14 cellular contexts compared by ENCODE assay signal in genomic region chr9:113479150-113479761, GRCh38. TPM values are rescaled to one million over a fixed set of nuclear protein-coding genes. Genes with fewer than 3 reads are reported as not detected.
A peak's percentile ranks its signal among the peaks of the same experiment; 100 is the strongest.
DNase-seq lines count a peak whose midpoint lies in the region; ATAC-seq and TF ChIP-seq lines count a peak whose summit lies in the region.
"Had no signal": no experiment of that assay in that cellular context is flagged by ENCODE, and none has a peak within 500 bp of the region (broad histone marks: within the 10 kb centered on the region; RNA-seq: fewer than 3 reads in every experiment).

No MANE protein-coding gene starts in this region.

- no peaks in the 10 kb centered on the region for H3K27me3 Mint-ChIP-seq in CD4-positive, CD25-positive, alpha-beta regulatory T cell
- H3K27me3 Mint-ChIP-seq in activated CD8-positive, alpha-beta T cell treated with anti-CD3 and anti-CD28 coated beads for 36 hours: no peaks in the 10 kb centered on the region
- no peaks in the 10 kb centered on the region for H3K27me3 Mint-ChIP-seq in naive thymus-derived CD8-positive, alpha-beta T cell
- H3K27me3 Mint-ChIP-seq in type B pancreatic cell: no peaks in the 10 kb centered on the region

- peak in 1 of 3 donors; percentile 30 for DNase-seq in CD4-positive, CD25-positive, alpha-beta regulatory T cell
- DNase-seq in ELF-1 (ENCODE audit: low read depth, low spot score) (peak; percentile 77), type B pancreatic cell (ENCODE audit: extremely low spot score, unreplicated experiment) (no peak)
- DNase-seq in activated CD8-positive, alpha-beta T cell treated with anti-CD3 and anti-CD28 coated beads for 36 hours: peak; percentile 74
- DNase-seq in naive thymus-derived CD8-positive, alpha-beta T cell: peak in 8 of 10 donors; percentile 3 to 41 (median 24)
- DNase-seq: anterior cingulate cortex, BE2C, NCI-H2227 treated with DMSO at 0.1 percent for 48 hours, ovary, substantia nigra, SW 1271 had no signal

- ATAC-seq in CD4-positive, CD25-positive, alpha-beta regulatory T cell (ENCODE audit: low read depth in 2 of 2): no peak
- ATAC-seq in activated CD8-positive, alpha-beta T cell treated with anti-CD3 and anti-CD28 coated beads for 36 hours: peak; percentile 88
- ATAC-seq in naive thymus-derived CD8-positive, alpha-beta T cell: peak; percentile 65 to 76
- no peak for ATAC-seq in HG03442 (IDR thresholded peaks at IDR 0.05; ENCODE audit: unreplicated experiment)
- ATAC-seq in GM21529 (IDR thresholded peaks at IDR 0.05; ENCODE audit: unreplicated experiment): no peak
- no peak for ATAC-seq in GM21360 (IDR thresholded peaks at IDR 0.05; ENCODE audit: unreplicated experiment)

- H3K4me1 Mint-ChIP-seq in CD4-positive, CD25-positive, alpha-beta regulatory T cell: peaks cover 0 to 13% (median 6%) of the 10 kb centered on the region in 4 donors
- peaks cover 15% of the 10 kb centered on the region for H3K4me1 Mint-ChIP-seq in activated CD8-positive, alpha-beta T cell treated with anti-CD3 and anti-CD28 coated beads for 36 hours (ENCODE audit: low read depth)
- H3K4me1 Mint-ChIP-seq in naive thymus-derived CD8-positive, alpha-beta T cell: peaks cover 8 to 35% (median 25%) of the 10 kb centered on the region in 4 donors
- peaks cover 10% of the 10 kb centered on the region for H3K4me1 Mint-ChIP-seq in type B pancreatic cell (ENCODE audit: unreplicated experiment)

- POLR2A ChIA-PET in activated CD8-positive, alpha-beta T cell treated with anti-CD3 and anti-CD28 coated beads for 36 hours (lab: Charles Lee): interaction anchor here (1.2 kb wide), 1 partner anchor 10 kb away, joined by 4 read pairs; no protein-coding TSS in a partner anchor
- POLR2A ChIA-PET in naive thymus-derived CD8-positive, alpha-beta T cell (lab: Charles Lee): interaction anchor here (0.8 kb wide), 1 partner anchor 13 kb away, joined by 3 read pairs; no protein-coding TSS in a partner anchor

- H3K4me3 ChIP-seq in CD4-positive, CD25-positive, alpha-beta regulatory T cell (ENCODE audit: low read depth, low read length): no peak overlapping the region
- H3K4me3 ChIP-seq: ovary had no signal

- no peaks in the 10 kb centered on the region for H3K9me3 ChIP-seq in CD4-positive, CD25-positive, alpha-beta regulatory T cell (ENCODE audit: control insufficient read depth in 2 of 2, low read length in 2 of 2)
- H3K9me3 ChIP-seq: BE2C, ovary had no signal

- H3K27ac ChIP-seq in CD4-positive, CD25-positive, alpha-beta regulatory T cell (ENCODE audit: insufficient read depth, low read length, poor library complexity, severe bottlenecking): no peak overlapping the region
- H3K27ac ChIP-seq: ovary had no signal

- CTCF ChIA-PET in activated CD8-positive, alpha-beta T cell treated with anti-CD3 and anti-CD28 coated beads for 36 hours (lab: Charles Lee): interaction anchor here (1.3 kb wide), 1 partner anchor 79 kb away, joined by 3 read pairs; no protein-coding TSS in a partner anchor

- H3K27ac Mint-ChIP-seq in CD4-positive, CD25-positive, alpha-beta regulatory T cell: peak overlapping the region in 2 of 3 donors; percentile 7 to 45
- H3K27ac Mint-ChIP-seq in activated CD8-positive, alpha-beta T cell treated with anti-CD3 and anti-CD28 coated beads for 36 hours: no peak overlapping the region
- H3K27ac Mint-ChIP-seq in naive thymus-derived CD8-positive, alpha-beta T cell: peak overlapping the region in 3 of 10 donors; percentile 3 to 17 (median 7)
- H3K27ac Mint-ChIP-seq in type B pancreatic cell: no peak overlapping the region

- no peaks in the 10 kb centered on the region for H3K36me3 Mint-ChIP-seq in CD4-positive, CD25-positive, alpha-beta regulatory T cell
- no peaks in the 10 kb centered on the region for H3K36me3 Mint-ChIP-seq in activated CD8-positive, alpha-beta T cell treated with anti-CD3 and anti-CD28 coated beads for 36 hours (ENCODE audit: low read depth)
- H3K36me3 Mint-ChIP-seq in naive thymus-derived CD8-positive, alpha-beta T cell: no peaks in the 10 kb centered on the region
- H3K36me3 Mint-ChIP-seq in type B pancreatic cell: no peaks in the 10 kb centered on the region

- H3K36me3 ChIP-seq in CD4-positive, CD25-positive, alpha-beta regulatory T cell (ENCODE audit: control insufficient read depth, insufficient read depth, low read length): no peaks in the 10 kb centered on the region
- H3K36me3 ChIP-seq: BE2C, ovary had no signal

- H3K9me3 Mint-ChIP-seq in CD4-positive, CD25-positive, alpha-beta regulatory T cell: peaks cover 0 to 2% (median 0%) of the 10 kb centered on the region in 7 donors
- H3K9me3 Mint-ChIP-seq in activated CD8-positive, alpha-beta T cell treated with anti-CD3 and anti-CD28 coated beads for 36 hours: no peaks in the 10 kb centered on the region
- no peaks in the 10 kb centered on the region for H3K9me3 Mint-ChIP-seq in naive thymus-derived CD8-positive, alpha-beta T cell
- H3K9me3 Mint-ChIP-seq in type B pancreatic cell: no peaks in the 10 kb centered on the region

- TF ChIP-seq CTCF in activated CD8-positive, alpha-beta T cell treated with anti-CD3 and anti-CD28 coated beads for 36 hours (IDR thresholded peaks at IDR 0.05): no peak
- no peak for TF ChIP-seq CTCF in type B pancreatic cell (conservative IDR thresholded peaks at IDR 0.05)

- intact Hi-C loops in activated CD8-positive, alpha-beta T cell treated with anti-CD3 and anti-CD28 coated beads for 36 hours (cut with micrococcal nuclease): no loop called here

- no peaks in the 10 kb centered on the region for H3K27me3 ChIP-seq in CD4-positive, CD25-positive, alpha-beta regulatory T cell (ENCODE audit: control insufficient read depth, insufficient read depth, low read length)
- H3K27me3 ChIP-seq: BE2C, ovary had no signal

- peaks cover 6% of the 10 kb centered on the region for H3K4me1 ChIP-seq in CD4-positive, CD25-positive, alpha-beta regulatory T cell (ENCODE audit: control insufficient read depth, insufficient read depth, low read length, poor library complexity, severe bottlenecking)

- no peak overlapping the region for H3K4me3 Mint-ChIP-seq in CD4-positive, CD25-positive, alpha-beta regulatory T cell
- H3K4me3 Mint-ChIP-seq in activated CD8-positive, alpha-beta T cell treated with anti-CD3 and anti-CD28 coated beads for 36 hours: no peak overlapping the region
- H3K4me3 Mint-ChIP-seq in naive thymus-derived CD8-positive, alpha-beta T cell: peak overlapping the region in 6 of 10 donors; percentile 11 to 74 (median 35)
- H3K4me3 Mint-ChIP-seq in type B pancreatic cell: no peak overlapping the region

RNA-seq across cellular contexts. Expression of gene RGS3, which starts 15.7 kb away (rescaled TPM):
- total RNA-seq in CD4-positive, CD25-positive, alpha-beta regulatory T cell: 12.6 TPM
- polyA plus RNA-seq in CD4-positive, CD25-positive, alpha-beta regulatory T cell: 10 to 100 TPM in 3 of 4 donors, 1 to 10 TPM in 1; 8.5 to 15.5 (median 11.3) TPM
- total RNA-seq in activated CD8-positive, alpha-beta T cell treated with anti-CD3 and anti-CD28 coated beads for 36 hours: 10 to 100 TPM; 51.0 to 51.5 TPM
- total RNA-seq in naive thymus-derived CD8-positive, alpha-beta T cell: 10 to 100 TPM; 27.8 to 29.5 TPM
- polyA plus RNA-seq in naive thymus-derived CD8-positive, alpha-beta T cell: 10 to 100 TPM; 17.9 to 33.4 (median 26.1) TPM
- total RNA-seq in type B pancreatic cell (ENCODE audit: low replicate concordance): 9.6 and 29.9 TPM in 2 replicates

Comparison
In these comparisons a context has a peak if more than half of its experiments do, and no peak if none do; other contexts are left out.
1. ATAC-seq: peak in activated CD8-positive, alpha-beta T cell treated with anti-CD3 and anti-CD28 coated beads for 36 hours (single experiment) and naive thymus-derived CD8-positive, alpha-beta T cell (2 of 2); none in CD4-positive, CD25-positive, alpha-beta regulatory T cell (0 of 2), HG03442 (single experiment), GM21529 (single experiment) and GM21360 (single experiment).
2. H3K27ac Mint-ChIP-seq: peak in CD4-positive, CD25-positive, alpha-beta regulatory T cell (2 of 3); none in activated CD8-positive, alpha-beta T cell treated with anti-CD3 and anti-CD28 coated beads for 36 hours (single experiment) and type B pancreatic cell (single experiment).
3. H3K4me3 Mint-ChIP-seq: peak in naive thymus-derived CD8-positive, alpha-beta T cell (6 of 10); none in CD4-positive, CD25-positive, alpha-beta regulatory T cell (0 of 4), activated CD8-positive, alpha-beta T cell treated with anti-CD3 and anti-CD28 coated beads for 36 hours (single experiment) and type B pancreatic cell (single experiment).